23 cellular contexts compared by ENCODE assay signal in the genomic region with DNA sequence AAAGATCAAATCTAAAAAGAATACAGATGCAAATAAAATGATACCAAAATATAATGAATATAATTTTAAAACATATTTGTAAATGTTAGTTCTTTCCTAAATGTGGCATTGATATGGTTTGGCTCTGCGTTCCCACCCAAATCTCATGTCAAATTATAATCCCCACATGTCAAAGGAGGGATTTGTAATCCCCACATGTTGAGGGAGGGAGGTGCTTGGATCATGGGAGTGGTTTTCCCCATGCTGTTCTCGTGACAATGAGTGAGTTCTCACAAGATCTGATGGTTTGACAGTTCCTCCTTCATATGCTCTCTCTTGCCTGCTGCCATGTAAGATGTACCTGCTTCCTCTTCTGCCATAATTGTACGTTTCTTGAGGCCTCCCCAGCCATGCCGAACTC.
"Had no signal": no experiment of that assay in that cellular context is flagged by ENCODE, and none has a peak within 500 bp of the region (broad histone marks: within the 10 kb centered on the region; RNA-seq: fewer than 3 reads in every experiment).

No MANE protein-coding gene starts in this region.

- FAIRE-seq: urothelium cell line had no signal

- H2AFZ ChIP-seq: hepatocyte had no signal

- H3K4me2 ChIP-seq: hepatocyte had no signal

- H3K4me1 ChIP-seq: left lung, transverse colon had no signal

- H3K4me3 Mint-ChIP-seq: activated CD4-positive, alpha-beta memory T cell treated with anti-CD3 and anti-CD28 coated beads, Interleukin-2, amount 10 ng/mL, durations not matched to agents 7 days and 5 days; activated CD4-positive, alpha-beta T cell treated with anti-CD3 and anti-CD28 coated beads, Interleukin-2, amount 10 ng/mL, durations not matched to agents 24 days and 14 days; activated naive CD4-positive, alpha-beta T cell treated with anti-CD3 and anti-CD28 coated beads for 36 hours; endodermal cell; immature natural killer cell; neural crest cell; stimulated activated naive B cell treated with anti-CD40 and anti-IgM and Interleukin-4, amounts not matched to agents 10 μg/mL and 1 μg/mL and 100 μg/mL, for 72 hours had no signal

- H3K36me3 ChIP-seq: left lung, transverse colon had no signal

- H3K36me3 Mint-ChIP-seq: immature natural killer cell; stimulated activated naive B cell treated with anti-CD40 and anti-IgM and Interleukin-4, amounts not matched to agents 10 μg/mL and 1 μg/mL and 100 μg/mL, for 72 hours had no signal

- H3K9me3 Mint-ChIP-seq: activated CD4-positive, alpha-beta memory T cell treated with anti-CD3 and anti-CD28 coated beads, Interleukin-2, amount 10 ng/mL, durations not matched to agents 7 days and 5 days; activated CD4-positive, alpha-beta T cell treated with anti-CD3 and anti-CD28 coated beads, Interleukin-2, amount 10 ng/mL, durations not matched to agents 24 days and 14 days; activated naive CD4-positive, alpha-beta T cell treated with anti-CD3 and anti-CD28 coated beads for 36 hours; activated T-cell treated with anti-CD3 and anti-CD28 coated beads, Interleukin-2, amount 50 U/mL, for 72 hours; immature natural killer cell; stimulated activated naive B cell treated with anti-CD40 and anti-IgM and Interleukin-4, amounts not matched to agents 10 μg/mL and 1 μg/mL and 100 μg/mL, for 72 hours had no signal

- H3K27me3 ChIP-seq: hepatocyte, left lung, transverse colon had no signal

- H3K27me3 Mint-ChIP-seq: activated CD4-positive, alpha-beta memory T cell treated with anti-CD3 and anti-CD28 coated beads, Interleukin-2, amount 10 ng/mL, durations not matched to agents 7 days and 5 days; activated CD4-positive, alpha-beta T cell treated with anti-CD3 and anti-CD28 coated beads, Interleukin-2, amount 10 ng/mL, durations not matched to agents 24 days and 14 days; naive thymus-derived CD4-positive, alpha-beta T cell; stimulated activated naive B cell treated with anti-CD40 and anti-IgM and Interleukin-4, amounts not matched to agents 10 μg/mL and 1 μg/mL and 100 μg/mL, for 72 hours had no signal

- DNase-seq: activated CD4-positive, alpha-beta memory T cell treated with anti-CD3 and anti-CD28 coated beads, Interleukin-2, amount 10 ng/mL, durations not matched to agents 7 days and 5 days; activated CD4-positive, alpha-beta T cell treated with anti-CD3 and anti-CD28 coated beads, Interleukin-2, amount 10 ng/mL, durations not matched to agents 24 days and 14 days; activated effector memory CD4-positive, alpha-beta T cell treated with Interleukin-2 at 50 U/mL for 16 hours; activated naive CD4-positive, alpha-beta T cell treated with anti-CD3 and anti-CD28 coated beads for 36 hours; activated T-cell treated with anti-CD3 and anti-CD28 coated beads, Interleukin-2, amount 50 U/mL, for 72 hours; cortex of kidney; endodermal cell; foreskin melanocyte; immature natural killer cell; kidney glomerular epithelial cell; left lung; naive thymus-derived CD4-positive, alpha-beta T cell; occipital lobe; posterior cingulate gyrus; stimulated activated CD4-positive, alpha-beta T cell treated with anti-CD3 and anti-CD28 coated beads, Interleukin-2, amount 100 ng/mL, for 48 hours; stimulated activated CD8-positive, alpha-beta memory T cell treated with anti-CD3 and anti-CD28 coated beads, Interleukin-4, amount 100 ng/mL, for 48 hours; stimulated activated naive B cell treated with anti-CD40 and anti-IgM and Interleukin-4, amounts not matched to agents 10 μg/mL and 1 μg/mL and 100 μg/mL, for 72 hours; transverse colon had no signal

- H3K9me3 ChIP-seq: left lung, transverse colon had no signal

- H3K4me1 Mint-ChIP-seq: endodermal cell, neural crest cell had no signal

- H3K27ac Mint-ChIP-seq: activated CD4-positive, alpha-beta memory T cell treated with anti-CD3 and anti-CD28 coated beads, Interleukin-2, amount 10 ng/mL, durations not matched to agents 7 days and 5 days; activated CD4-positive, alpha-beta T cell treated with anti-CD3 and anti-CD28 coated beads, Interleukin-2, amount 10 ng/mL, durations not matched to agents 24 days and 14 days; activated naive CD4-positive, alpha-beta T cell treated with anti-CD3 and anti-CD28 coated beads for 36 hours; endodermal cell; stimulated activated naive B cell treated with anti-CD40 and anti-IgM and Interleukin-4, amounts not matched to agents 10 μg/mL and 1 μg/mL and 100 μg/mL, for 72 hours had no signal

- H3K79me2 ChIP-seq: hepatocyte had no signal

- H3K4me3 ChIP-seq: hepatocyte, left lung, lung, transverse colon had no signal

- H3K27ac ChIP-seq: epithelial cell of prostate, hepatocyte, left lung, transverse colon had no signal
